20 cellular contexts compared by ENCODE assay signal in genomic region chr3:105108823-105109222, GRCh38.
"Had no signal": no experiment of that assay in that cellular context is flagged by ENCODE, and none has a peak within 500 bp of the region (broad histone marks: within the 10 kb centered on the region; RNA-seq: fewer than 3 reads in every experiment).

No MANE protein-coding gene starts in this region.

- H3K4me3 ChIP-seq: adrenal gland, ascending aorta, colonic mucosa, lung, prostate gland, thyroid gland, upper lobe of right lung had no signal

- H3K4me1 Mint-ChIP-seq: central memory CD8-positive, alpha-beta T cell; naive thymus-derived CD4-positive, alpha-beta T cell; neural crest cell had no signal

- H3K27ac Mint-ChIP-seq: activated naive CD4-positive, alpha-beta T cell treated with anti-CD3 and anti-CD28 coated beads, Interleukin-2, amount 50 U/mL, for 72 hours; naive thymus-derived CD4-positive, alpha-beta T cell; stimulated activated naive CD8-positive, alpha-beta T cell treated with anti-CD3 and anti-CD28 coated beads, Interleukin-15, Interleukin-2, amounts not matched to agents 100 ng/mL and 50 ng/mL, for 24 hours had no signal

- DNase-seq: activated CD4-positive, alpha-beta T cell treated with anti-CD3 and anti-CD28 coated beads, Interleukin-2, amount 50 U/mL, for 1 hour; activated gamma-delta T cell treated with Interleukin-2 at 50 U/mL for 16 hours; activated T-cell treated with anti-CD3 and anti-CD28 coated beads, Interleukin-2, amount 50 U/mL, for 1 hour; adrenal gland; brain microvascular endothelial cell; colonic mucosa; foreskin keratinocyte; naive thymus-derived CD4-positive, alpha-beta T cell; right cardiac atrium; stimulated activated CD4-positive, alpha-beta T cell treated with anti-CD3 and anti-CD28 coated beads, Interleukin-4, amount 100 ng/mL, for 4 hours; substantia nigra; thyroid gland; upper lobe of right lung had no signal

- H3K9me3 ChIP-seq: adrenal gland, colonic mucosa, prostate gland, thyroid gland, upper lobe of right lung had no signal

- H3K4me1 ChIP-seq: adrenal gland, ascending aorta, colonic mucosa, foreskin keratinocyte, prostate gland, thyroid gland, upper lobe of right lung had no signal

- H3K4me3 Mint-ChIP-seq: central memory CD8-positive, alpha-beta T cell; naive thymus-derived CD4-positive, alpha-beta T cell; neural crest cell; stimulated activated naive CD8-positive, alpha-beta T cell treated with anti-CD3 and anti-CD28 coated beads, Interleukin-15, Interleukin-2, amounts not matched to agents 100 ng/mL and 50 ng/mL, for 24 hours had no signal

- H3K27me3 ChIP-seq: adrenal gland, ascending aorta, brain microvascular endothelial cell, colonic mucosa, thyroid gland, upper lobe of right lung had no signal

- H3K27ac ChIP-seq: adrenal gland, ascending aorta, brain microvascular endothelial cell, colonic mucosa, foreskin keratinocyte, prostate gland, thyroid gland, upper lobe of right lung had no signal

- H3K27me3 Mint-ChIP-seq: central memory CD8-positive, alpha-beta T cell; naive thymus-derived CD4-positive, alpha-beta T cell; stimulated activated naive CD8-positive, alpha-beta T cell treated with anti-CD3 and anti-CD28 coated beads, Interleukin-15, Interleukin-2, amounts not matched to agents 100 ng/mL and 50 ng/mL, for 24 hours had no signal

- H3K36me3 Mint-ChIP-seq: activated naive CD4-positive, alpha-beta T cell treated with anti-CD3 and anti-CD28 coated beads, Interleukin-2, amount 50 U/mL, for 72 hours had no signal

- H3K36me3 ChIP-seq: adrenal gland, ascending aorta, brain microvascular endothelial cell, colonic mucosa, prostate gland, thyroid gland, upper lobe of right lung had no signal
